In genomic region chr10:99621454-99622246, GRCh38 we compare ENCODE assay signal across 1 cellular context.
TF ChIP-seq lines count a peak whose summit lies in the region.

No MANE protein-coding gene starts in this region.

TF ChIP-seq in K562, 482 proteins besides CTCF, POLR2A, EP300 and RAD21 (continued from another document):
- TF ChIP-seq CREB3L1 (IDR thresholded peaks at IDR 0.05; ENCODE audit: borderline replicate concordance, low read depth) (no peak), RB1 (IDR thresholded peaks at IDR 0.05; ENCODE audit: low read depth) (peak; percentile 36; the same call in 1 of the 2 replicates), HMGN3 (IDR thresholded peaks at IDR 0.05; ENCODE audit: borderline replicate concordance, extremely low read depth, insufficient read length, low read depth, low read length) (peak; percentile 31)
